25 cellular contexts compared by ENCODE assay signal in the genomic region with DNA sequence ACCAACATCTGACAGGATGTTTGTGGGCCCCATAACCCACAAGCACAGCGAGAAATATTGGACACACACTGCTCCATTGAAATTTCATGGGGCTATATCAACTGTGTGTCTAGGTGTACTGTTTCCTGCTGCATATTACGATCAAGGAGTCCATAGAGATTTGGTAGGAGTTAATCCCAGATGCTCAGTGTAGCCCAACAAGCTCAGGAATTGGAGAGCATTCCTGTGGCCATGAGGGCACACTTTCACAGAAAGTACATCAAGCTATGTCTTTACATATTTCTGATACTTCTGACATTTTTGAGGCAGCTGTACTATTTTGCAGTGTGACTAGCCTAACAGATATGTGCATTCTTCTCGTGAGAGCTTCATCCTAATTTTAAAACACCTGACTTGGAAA.
"Had no signal": no experiment of that assay in that cellular context is flagged by ENCODE, and none has a peak within 500 bp of the region (broad histone marks: within the 10 kb centered on the region; RNA-seq: fewer than 3 reads in every experiment).

No MANE protein-coding gene starts in this region.

- H3K4me3 ChIP-seq: neural progenitor cell, ovary, psoas muscle, right lobe of liver, sigmoid colon, stomach, thoracic aorta, thyroid gland, transverse colon, upper lobe of left lung, uterus had no signal

- H3K79me2 ChIP-seq: parathyroid adenoma had no signal

- ATAC-seq: naive thymus-derived CD4-positive, alpha-beta T cell; natural killer cell; psoas muscle; right cardiac atrium; right lobe of liver; stimulated activated effector memory CD8-positive, alpha-beta T cell treated with anti-CD3 and anti-CD28 coated beads, Interleukin-12 subunit alpha, Interleukin-12 subunit beta, amount 100 ng/mL, for 72 hours; stimulated activated naive B cell treated with anti-CD40 and anti-IgM and Interleukin-4, amounts not matched to agents 10 μg/mL and 1 μg/mL and 100 μg/mL, for 72 hours had no signal

- H3K27ac ChIP-seq: neural progenitor cell, ovary, parathyroid adenoma, psoas muscle, right lobe of liver, sigmoid colon, stomach, thoracic aorta, thyroid gland, transverse colon, upper lobe of left lung, uterus had no signal

- H3K4me2 ChIP-seq: neural progenitor cell had no signal

- H3K4me1 ChIP-seq: neural progenitor cell, parathyroid adenoma, psoas muscle, right lobe of liver, sigmoid colon, stomach, thyroid gland, transverse colon, upper lobe of left lung, uterus had no signal

- H3K9ac ChIP-seq: neural progenitor cell, parathyroid adenoma had no signal

- H3K36me3 ChIP-seq: neural progenitor cell, ovary, right lobe of liver, sigmoid colon, stomach, thoracic aorta, thyroid gland, transverse colon, upper lobe of left lung, uterus had no signal

- H2AFZ ChIP-seq: neural progenitor cell, parathyroid adenoma had no signal

- H3K27me3 ChIP-seq: neural progenitor cell, ovary, right lobe of liver, sigmoid colon, stomach, thyroid gland, transverse colon, upper lobe of left lung, uterus had no signal

- DNase-seq: naive thymus-derived CD4-positive, alpha-beta T cell; natural killer cell; occipital lobe; ovary; posterior cingulate gyrus; psoas muscle; right cardiac atrium; right lobe of liver; sigmoid colon; small intestine; stimulated activated CD4-positive, alpha-beta T cell treated with anti-CD3 and anti-CD28 coated beads, Interleukin-15, amount 100 ng/mL, for 24 hours; stimulated activated CD4-positive, alpha-beta T cell treated with anti-CD3 and anti-CD28 coated beads, Interleukin-2, amount 100 ng/mL, for 24 hours; stimulated activated CD4-positive, alpha-beta T cell treated with anti-CD3 and anti-CD28 coated beads, Interleukin-2, amount 100 ng/mL, for 48 hours; stimulated activated CD4-positive, alpha-beta T cell treated with anti-CD3 and anti-CD28 coated beads, Interleukin-4, amount 100 ng/mL, for 24 hours; stimulated activated naive B cell treated with anti-CD40 and anti-IgM and Interleukin-4, amounts not matched to agents 10 μg/mL and 1 μg/mL and 100 μg/mL, for 72 hours; stimulated activated naive CD4-positive, alpha-beta T cell treated with Interleukin-2 at 50 U/mL for 16 hours; stomach; thyroid gland; transverse colon; upper lobe of left lung; uterus had no signal

- H3K9me3 ChIP-seq: psoas muscle, right lobe of liver, sigmoid colon, thoracic aorta, thyroid gland, transverse colon, upper lobe of left lung, uterus had no signal
